ENCODE assay signal across 16 cellular contexts in genomic region chr5:69527128-69527745, GRCh38.
"Had no signal": no experiment of that assay in that cellular context is flagged by ENCODE, and none has a peak within 500 bp of the region (broad histone marks: within the 10 kb centered on the region; RNA-seq: fewer than 3 reads in every experiment).

No MANE protein-coding gene starts in this region.

- H3K4me1 ChIP-seq: left ventricle myocardium inferior, tibial nerve had no signal

- H3K9me3 ChIP-seq: left ventricle myocardium inferior, neutrophil, tibial nerve had no signal

- H3K27ac Mint-ChIP-seq: activated CD8-positive, alpha-beta memory T cell treated with anti-CD3 and anti-CD28 coated beads, Interleukin-2, amount 10 ng/mL, durations not matched to agents 7 days and 5 days; activated naive CD8-positive, alpha-beta T cell; naive B cell; stimulated activated effector memory CD8-positive, alpha-beta T cell treated with anti-CD3 and anti-CD28 coated beads, Interleukin-12 subunit alpha, Interleukin-12 subunit beta, amount 100 ng/mL, for 72 hours; T-helper 2 cell treated with Interferon-gamma antibody and Interleukin-4, amounts not matched to agents 5 μg/mL and 100 μg/mL, for 36 hours had no signal

- H3K27ac ChIP-seq: left ventricle myocardium inferior, neutrophil, tibial nerve had no signal

- H3K9me3 Mint-ChIP-seq: activated T-cell treated with anti-CD3 and anti-CD28 coated beads, Interleukin-2, amount 50 U/mL, for 4 hours; naive B cell; stimulated activated effector memory CD8-positive, alpha-beta T cell treated with anti-CD3 and anti-CD28 coated beads, Interleukin-12 subunit alpha, Interleukin-12 subunit beta, amount 100 ng/mL, for 72 hours; T-helper 2 cell treated with Interferon-gamma antibody and Interleukin-4, amounts not matched to agents 5 μg/mL and 100 μg/mL, for 36 hours had no signal

- H3K27me3 ChIP-seq: neutrophil, tibial nerve had no signal

- H3K4me3 Mint-ChIP-seq: activated CD8-positive, alpha-beta memory T cell treated with anti-CD3 and anti-CD28 coated beads, Interleukin-2, amount 10 ng/mL, durations not matched to agents 7 days and 5 days; activated naive CD8-positive, alpha-beta T cell; activated T-cell treated with anti-CD3 and anti-CD28 coated beads, Interleukin-2, amount 50 U/mL, for 4 hours; naive B cell; stimulated activated effector memory CD8-positive, alpha-beta T cell treated with anti-CD3 and anti-CD28 coated beads, Interleukin-12 subunit alpha, Interleukin-12 subunit beta, amount 100 ng/mL, for 72 hours; T-helper 2 cell treated with Interferon-gamma antibody and Interleukin-4, amounts not matched to agents 5 μg/mL and 100 μg/mL, for 36 hours had no signal

- H3K4me1 Mint-ChIP-seq: activated CD8-positive, alpha-beta memory T cell treated with anti-CD3 and anti-CD28 coated beads, Interleukin-2, amount 10 ng/mL, durations not matched to agents 7 days and 5 days; naive B cell; stimulated activated effector memory CD8-positive, alpha-beta T cell treated with anti-CD3 and anti-CD28 coated beads, Interleukin-12 subunit alpha, Interleukin-12 subunit beta, amount 100 ng/mL, for 72 hours had no signal

- DNase-seq: activated CD4-positive, alpha-beta T cell treated with anti-CD3 and anti-CD28 coated beads for 1 hour; activated CD4-positive, alpha-beta T cell treated with anti-CD3 and anti-CD28 coated beads, Interleukin-2, amount 50 U/mL, for 48 hours; activated CD8-positive, alpha-beta memory T cell treated with anti-CD3 and anti-CD28 coated beads, Interleukin-2, amount 10 ng/mL, durations not matched to agents 7 days and 5 days; activated effector memory CD4-positive, alpha-beta T cell treated with anti-CD3 and anti-CD28 coated beads, Interleukin-2, amount 50 U/mL, for 16 hours; activated T-cell treated with anti-CD3 and anti-CD28 coated beads, Interleukin-2, amount 50 U/mL, for 4 hours; aorta; foreskin melanocyte; head of caudate nucleus; left ventricle myocardium inferior; naive B cell; right cardiac atrium had no signal

- H3K36me3 ChIP-seq: left ventricle myocardium inferior, neutrophil, tibial nerve had no signal

- H3K36me3 Mint-ChIP-seq: activated CD8-positive, alpha-beta memory T cell treated with anti-CD3 and anti-CD28 coated beads, Interleukin-2, amount 10 ng/mL, durations not matched to agents 7 days and 5 days; naive B cell; stimulated activated effector memory CD8-positive, alpha-beta T cell treated with anti-CD3 and anti-CD28 coated beads, Interleukin-12 subunit alpha, Interleukin-12 subunit beta, amount 100 ng/mL, for 72 hours had no signal

- H3K4me3 ChIP-seq: left ventricle myocardium inferior, tibial nerve had no signal
